In genomic region chr1:200896571-200897187, GRCh38 we compare ENCODE assay signal across 11 cellular contexts. TPM values are rescaled to one million over a fixed set of nuclear protein-coding genes. Genes with fewer than 3 reads are reported as not detected.
A peak's percentile ranks its signal among the peaks of the same experiment; 100 is the strongest.
DNase-seq lines count a peak whose midpoint lies in the region; ATAC-seq and TF ChIP-seq lines count a peak whose summit lies in the region.
"Had no signal": no experiment of that assay in that cellular context is flagged by ENCODE, and none has a peak within 500 bp of the region (broad histone marks: within the 10 kb centered on the region; RNA-seq: fewer than 3 reads in every experiment).

No MANE protein-coding gene starts in this region.

- no peak overlapping the region for H3K27ac Mint-ChIP-seq in CD8-positive, alpha-beta T cell

- intact Hi-C loops in CD8-positive, alpha-beta T cell (cut with DNase I, micrococcal nuclease): no loop called here
- intact Hi-C loops in gastrocnemius medialis (cut with DNase I; ENCODE audit: low total_unique reads): no loop called here

- in situ Hi-C loops in gastrocnemius medialis (cut with MboI; ENCODE audit: low sequenced_read_pairs in 4 of 4): no loop called here

- peak; percentile 89 for DNase-seq in SKM-1 (lab: John Stamatoyannopoulos, UW; ENCODE audit: unreplicated experiment)
- no peak for DNase-seq in kidney epithelial cell (ENCODE audit: low read depth)
- DNase-seq in suprapubic skin (ENCODE audit: low spot score in 2 of 2): no peak
- no peak for DNase-seq in CD8-positive, alpha-beta T cell
- DNase-seq in activated CD4-positive, alpha-beta T cell treated with anti-CD3 and anti-CD28 coated beads for 1 hour: no peak
- DNase-seq in globus pallidus (ENCODE audit: low spot score): no peak
- no peak for DNase-seq in gastrocnemius medialis
- DNase-seq: T-helper 17 cell had no signal

- H3K27ac ChIP-seq in HUES64 (ENCODE audit: low read depth, low read length): no peak overlapping the region
- H3K27ac ChIP-seq in suprapubic skin: peak overlapping the region; percentile 76
- H3K27ac ChIP-seq in CD8-positive, alpha-beta T cell (ENCODE audit: low read depth, low read length): no peak overlapping the region
- no peak overlapping the region for H3K27ac ChIP-seq in gastrocnemius medialis
- H3K27ac ChIP-seq: neutrophil had no signal

- H3K4me1 ChIP-seq in HUES64 (ENCODE audit: insufficient read depth, low read length): peaks cover 55% of the 10 kb centered on the region
- peaks cover 52% of the 10 kb centered on the region for H3K4me1 ChIP-seq in suprapubic skin
- H3K4me1 ChIP-seq in CD8-positive, alpha-beta T cell (ENCODE audit: insufficient read depth, low read length): peaks cover 5% of the 10 kb centered on the region
- H3K4me1 ChIP-seq in gastrocnemius medialis: peaks cover 0 to under 1% of the 10 kb centered on the region in 2 donors
- H3K4me1 ChIP-seq: HAP-1 had no signal

- TF ChIP-seq EP300 in suprapubic skin (IDR thresholded peaks at IDR 0.05): no peak

- no peak for TF ChIP-seq POLR2A in suprapubic skin (IDR thresholded peaks at IDR 0.05)
- no peak for TF ChIP-seq POLR2A in gastrocnemius medialis (IDR thresholded peaks at IDR 0.05)

- POLR2A ChIA-PET in CD8-positive, alpha-beta T cell (lab: Charles Lee): no interaction called here

- H3K9me3 Mint-ChIP-seq in CD8-positive, alpha-beta T cell: no peaks in the 10 kb centered on the region

- peaks cover 7% of the 10 kb centered on the region for H3K4me1 Mint-ChIP-seq in CD8-positive, alpha-beta T cell (ENCODE audit: low read depth)

- H3K9ac ChIP-seq in HUES64 (ENCODE audit: low read depth, low read length): peak overlapping the region; percentile 40; the same call in 1 of the 2 replicates

- H3K4me3 Mint-ChIP-seq in CD8-positive, alpha-beta T cell: no peak overlapping the region
- H3K4me3 Mint-ChIP-seq: T-helper 17 cell had no signal

- H3K36me3 ChIP-seq in HUES64 (ENCODE audit: insufficient read depth, low read length) (peaks cover 44% of the 10 kb centered on the region), kidney epithelial cell (ENCODE audit: control insufficient read depth, insufficient read depth, low read length) (peaks cover 2% of the 10 kb centered on the region), suprapubic skin (peaks cover 19% of the 10 kb centered on the region), gastrocnemius medialis (no peaks in the 10 kb centered on the region)
- no peaks in the 10 kb centered on the region for H3K36me3 ChIP-seq in CD8-positive, alpha-beta T cell (ENCODE audit: insufficient read depth, low read length)
- H3K36me3 ChIP-seq: HAP-1, neutrophil had no signal

- H3K27me3 ChIP-seq in HUES64 (ENCODE audit: insufficient read depth, low read length) (no peaks in the 10 kb centered on the region), kidney epithelial cell (ENCODE audit: control insufficient read depth, insufficient read depth, low read length) (no peaks in the 10 kb centered on the region), suprapubic skin (peaks cover 18% of the 10 kb centered on the region), gastrocnemius medialis (peaks cover 5 to 15% (median 11%) of the 10 kb centered on the region in 3 donors)
- peaks cover 2% of the 10 kb centered on the region for H3K27me3 ChIP-seq in CD8-positive, alpha-beta T cell (ENCODE audit: insufficient read depth, low read length)
- H3K27me3 ChIP-seq: neutrophil had no signal

- no peaks in the 10 kb centered on the region for H3K9me3 ChIP-seq in HUES64 (ENCODE audit: insufficient read depth, low read depth, low read length)
- H3K9me3 ChIP-seq in suprapubic skin: no peaks in the 10 kb centered on the region
- H3K9me3 ChIP-seq in CD8-positive, alpha-beta T cell (ENCODE audit: low read length): no peaks in the 10 kb centered on the region
- no peaks in the 10 kb centered on the region for H3K9me3 ChIP-seq in gastrocnemius medialis
- H3K9me3 ChIP-seq: HAP-1, neutrophil had no signal

- TF ChIP-seq CTCF in kidney epithelial cell (IDR thresholded peaks at IDR 0.05; ENCODE audit: insufficient read depth, low read length, poor library complexity, severe bottlenecking) (no peak), suprapubic skin (IDR thresholded peaks at IDR 0.05) (no peak), gastrocnemius medialis (IDR thresholded peaks at IDR 0.05 in 4 of 5, conservative IDR thresholded peaks at IDR 0.05 in 1 of 5) (no peak)
- TF ChIP-seq CTCF in CD8-positive, alpha-beta T cell (IDR thresholded peaks at IDR 0.05): no peak

- ATAC-seq in CD8-positive, alpha-beta T cell: no peak
- no peak for ATAC-seq in gastrocnemius medialis
- ATAC-seq: T-helper 17 cell had no signal

- peaks cover 25% of the 10 kb centered on the region for H3K27me3 Mint-ChIP-seq in CD8-positive, alpha-beta T cell (ENCODE audit: low read depth)

- WGBS in HUES64: 59% methylated on average over 9 of the region's 10 CpGs
- 49% methylated on average over 7 of the region's 10 CpGs for WGBS in suprapubic skin

- no peaks in the 10 kb centered on the region for H3K36me3 Mint-ChIP-seq in CD8-positive, alpha-beta T cell

- CTCF ChIA-PET in CD8-positive, alpha-beta T cell (lab: Charles Lee): interaction anchor here (0.7 to 0.8 kb wide), 2 partner anchors 19 to 146 kb away, joined by 3 to 4 read pairs; no protein-coding TSS in a partner anchor

- no peak overlapping the region for H3K4me3 ChIP-seq in HUES64 (ENCODE audit: low read length)
- peak overlapping the region; percentile 46 for H3K4me3 ChIP-seq in kidney epithelial cell (ENCODE audit: low read depth, low read length)
- H3K4me3 ChIP-seq in suprapubic skin: peak overlapping the region; percentile 54
- H3K4me3 ChIP-seq in CD8-positive, alpha-beta T cell (ENCODE audit: low read depth, low read length): no peak overlapping the region
- H3K4me3 ChIP-seq in gastrocnemius medialis: no peak overlapping the region
- H3K4me3 ChIP-seq: HAP-1 had no signal

RNA-seq across cellular contexts. Expression of gene INAVA, which starts 2.0 kb away (rescaled TPM):
- 35.2 TPM for polyA plus RNA-seq in HUES64 (2013, experiment 1 of 2)
- 30.7 TPM for polyA plus RNA-seq in HUES64 (2013, experiment 2 of 2)
- total RNA-seq in kidney epithelial cell (185 and 292 TPM in 2 replicates), suprapubic skin (100 to 1,000 TPM; 110 to 137 (median 117) TPM), gastrocnemius medialis (under 1 TPM in 1 of 4 donors, not detected in 3; 0.58 TPM)
- not detected for total RNA-seq in CD8-positive, alpha-beta T cell

RNA-seq across cellular contexts. Expression of gene GPR25, which starts 23.9 kb away (rescaled TPM):
- not detected for polyA plus RNA-seq in HUES64 (2013, experiment 1 of 2)
- polyA plus RNA-seq in HUES64 (2013, experiment 2 of 2): not detected
- total RNA-seq in kidney epithelial cell (not detected in 2 replicates), suprapubic skin (not detected), gastrocnemius medialis (under 1 TPM in 1 of 4 donors, not detected in 3; 0.24 TPM)
- 1 to 10 TPM in 1 of 2 experiments, under 1 TPM in 1; 0.83 to 1.7 TPM for total RNA-seq in CD8-positive, alpha-beta T cell

Comparison
In these comparisons a context has a peak if more than half of its experiments do, and no peak if none do; other contexts are left out.
1. H3K4me3 ChIP-seq: peak in kidney epithelial cell (single experiment) and suprapubic skin (single experiment); none in HUES64 (single experiment), CD8-positive, alpha-beta T cell (single experiment) and gastrocnemius medialis (0 of 4).
2. RNA of gene INAVA, which starts 2.0 kb away (total RNA-seq): 185 to 292 TPM in kidney epithelial cell and 110 to 137 TPM in suprapubic skin; not detected in CD8-positive, alpha-beta T cell and 0.58 TPM in gastrocnemius medialis; every median in the first group is over 10 times any median in the second.